Comparison of ENCODE assay signal across 31 cellular contexts in the genomic region with DNA sequence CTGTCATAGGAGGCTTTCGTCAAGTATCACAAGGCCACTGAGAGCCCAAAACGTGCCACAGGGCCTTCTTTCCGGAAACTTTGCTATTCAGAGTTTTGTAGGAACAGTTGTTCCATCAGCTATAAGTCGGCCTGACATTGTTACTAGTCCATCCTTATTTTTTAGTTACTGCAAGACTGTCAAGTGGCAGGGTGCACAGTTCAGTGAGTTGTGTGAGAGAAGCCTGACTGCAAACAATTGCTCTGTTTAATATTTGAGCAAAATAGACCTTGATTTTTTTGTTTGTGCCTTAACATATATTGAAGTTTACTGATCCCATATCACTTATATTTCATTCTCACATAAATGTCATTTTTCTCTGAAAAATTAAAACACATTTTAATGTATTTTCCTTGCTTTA.
"Had no signal": no experiment of that assay in that cellular context is flagged by ENCODE, and none has a peak within 500 bp of the region (broad histone marks: within the 10 kb centered on the region; RNA-seq: fewer than 3 reads in every experiment).

No MANE protein-coding gene starts in this region.

- FAIRE-seq: colon had no signal

- ATAC-seq: activated CD4-positive, CD25-positive, alpha-beta regulatory T cell treated with anti-CD3 and anti-CD28 coated beads, Interleukin-2, amount 50 U/mL, for 24 hours; activated CD8-positive, alpha-beta memory T cell treated with anti-CD3 and anti-CD28 coated beads, Interleukin-2, amount 10 ng/mL, durations not matched to agents 7 days and 5 days; activated CD8-positive, alpha-beta T cell treated with anti-CD3 and anti-CD28 coated beads, Interleukin-2, amount 10 ng/mL, durations not matched to agents 7 days and 5 days; activated naive CD8-positive, alpha-beta T cell treated with anti-CD3 and anti-CD28 coated beads, Interleukin-2, amount 50 U/mL, for 24 hours; body of pancreas; effector memory CD8-positive, alpha-beta T cell; foreskin keratinocyte; gastrocnemius medialis; heart left ventricle had no signal

- DNase-seq: activated B cell treated with CpG ODN at 0.5 μM for 24 hours; activated CD4-positive, alpha-beta memory T cell treated with anti-CD3 and anti-CD28 coated beads for 36 hours; activated CD4-positive, alpha-beta T cell treated with anti-CD3 and anti-CD28 coated beads for 48 hours; activated CD4-positive, alpha-beta T cell treated with anti-CD3 and anti-CD28 coated beads, Interleukin-2, amount 50 U/mL, for 1 hour; activated CD8-positive, alpha-beta memory T cell treated with anti-CD3 and anti-CD28 coated beads, Interleukin-2, amount 10 ng/mL, durations not matched to agents 7 days and 5 days; activated CD8-positive, alpha-beta memory T cell treated with anti-CD3 and anti-CD28 coated beads, Interleukin-2, amount 50 U/mL, for 4 hours; activated CD8-positive, alpha-beta T cell treated with anti-CD3 and anti-CD28 coated beads, Interleukin-2, amount 10 ng/mL, durations not matched to agents 7 days and 5 days; activated effector memory CD4-positive, alpha-beta T cell treated with anti-CD3 and anti-CD28 coated beads, Interleukin-2, amount 50 U/mL, for 16 hours; activated naive CD4-positive, alpha-beta T cell treated with anti-CD3 and anti-CD28 coated beads for 36 hours; activated naive CD8-positive, alpha-beta T cell treated with anti-CD3 and anti-CD28 coated beads for 36 hours; activated naive CD8-positive, alpha-beta T cell treated with anti-CD3 and anti-CD28 coated beads, Interleukin-2, amount 50 U/mL, for 24 hours; activated T-cell treated with anti-CD3 and anti-CD28 coated beads, Interleukin-2, amount 50 U/mL, for 1 hour; activated T-cell treated with anti-CD3 and anti-CD28 coated beads, Interleukin-2, amount 50 U/mL, for 48 hours; adrenal gland; amygdala; aorta; body of pancreas; caudate nucleus; cortex of kidney; dermis blood vessel endothelial cell; effector CD4-positive, alpha-beta T cell; effector memory CD8-positive, alpha-beta T cell; erythroblast; foreskin keratinocyte; gastrocnemius medialis; glutamatergic neuron; heart left ventricle; T1000; WERI-Rb-1 had no signal
